19 cellular contexts compared by ENCODE assay signal in genomic region chr18:71011389-71011788, GRCh38.
DNase-seq lines count a peak whose midpoint lies in the region; ATAC-seq, FAIRE-seq and TF ChIP-seq lines count a peak whose summit lies in the region.
"Had no signal": no experiment of that assay in that cellular context is flagged by ENCODE, and none has a peak within 500 bp of the region (broad histone marks: within the 10 kb centered on the region; RNA-seq: fewer than 3 reads in every experiment).

No MANE protein-coding gene starts in this region.

- TF ChIP-seq POLR2A in GM12892 (IDR thresholded peaks at IDR 0.05; ENCODE audit: low read depth, low read length) = no peak

- intact Hi-C loops in left colon (cut with DNase I, micrococcal nuclease) = no loop called here

- DNase-seq in GM12892 (ENCODE audit: insufficient read length) (no peak), NCI-H1048 (lab: John Stamatoyannopoulos, UW) (no peak), left colon (no peak), GM19238 (ENCODE audit: insufficient read length, low spot score) (no peak)
- no peak for DNase-seq in activated T-cell treated with anti-CD3 and anti-CD28 coated beads, Interleukin-2, amount 50 U/mL, for 48 hours
- DNase-seq: activated CD4-positive, alpha-beta T cell treated with anti-CD3 and anti-CD28 coated beads for 1 hour; GF-D8; islet precursor cell; NCI-H1417; NCI-H2107; NCI-H510A treated with DMSO at 0.1 percent for 48 hours; stimulated activated CD4-positive, alpha-beta T cell treated with anti-CD3 and anti-CD28 coated beads, Interleukin-12 subunit alpha, Interleukin-12 subunit beta, amount 100 ng/mL, for 4 hours; substantia nigra had no signal

- peak; percentile 74 for ATAC-seq in GM19351 (IDR thresholded peaks at IDR 0.05; ENCODE audit: unreplicated experiment)
- ATAC-seq in HG02678 (IDR thresholded peaks at IDR 0.05; ENCODE audit: unreplicated experiment) = peak; percentile 65
- peak; percentile 85 for ATAC-seq in HG03432 (IDR thresholded peaks at IDR 0.05; ENCODE audit: unreplicated experiment)
- no peak for ATAC-seq in left colon
- ATAC-seq: A549 had no signal

- peak; percentile 17 for FAIRE-seq in GM12892 (lab: Jason Lieb, UNC)
- FAIRE-seq: A549, endothelial cell of umbilical vein, urothelium cell line had no signal
